ENCODE assay signal across 8 cellular contexts in genomic region chr11:8090756-8091155, GRCh38. TPM values are rescaled to one million over a fixed set of nuclear protein-coding genes. Genes with fewer than 3 reads are reported as not detected.
DNase-seq lines count a peak whose midpoint lies in the region; ATAC-seq, FAIRE-seq and TF ChIP-seq lines count a peak whose summit lies in the region.

No MANE protein-coding gene starts in this region.

- H3K36me3 ChIP-seq in adipocyte (ENCODE audit: control insufficient read depth, insufficient read depth, low read length, severe bottlenecking) (peaks cover 16% of the 10 kb centered on the region), right lobe of liver (no peaks in the 10 kb centered on the region)

- ATAC-seq in right lobe of liver, result no peak

- DNase-seq in D721Med (ENCODE audit: insufficient read length, low spot score) (no peak), HTR-8/SVneo (ENCODE audit: insufficient read length, low spot score) (peak; percentile 26), adipocyte (ENCODE audit: low read depth) (peak; percentile 73), right lobe of liver (no peak), posterior vena cava (ENCODE audit: low spot score) (no peak), NCI-H226 (no peak), germinal center (ENCODE audit: low spot score) (no peak), AG08395 (ENCODE audit: low spot score) (no peak)

- intact Hi-C loops in right lobe of liver (cut with DNase I) (loop anchor here in 1 of 2 donors (5.0 kb wide), 1 partner anchor 78 kb away; no protein-coding TSS in a partner anchor), posterior vena cava (cut with DNase I) (no loop called here)

- 29% methylated on average over 4 of the region's 5 CpGs for WGBS in right lobe of liver (ENCODE audit: insufficient coverage, low coverage, low lambda C conversion rate, missing lambda C conversion rate)

- FAIRE-seq in D721Med (lab: Jason Lieb, UNC) (no peak), HTR-8/SVneo (lab: Jason Lieb, UNC) (no peak)

- no peak for TF ChIP-seq POLR2A in right lobe of liver (IDR thresholded peaks at IDR 0.05)

- peaks cover 20% of the 10 kb centered on the region for H3K4me1 ChIP-seq in adipocyte (ENCODE audit: control insufficient read depth, insufficient read depth, low read length)
- H3K4me1 ChIP-seq in right lobe of liver, result no peaks in the 10 kb centered on the region

- no peak overlapping the region for H3K4me3 ChIP-seq in adipocyte (ENCODE audit: low read length)
- H3K4me3 ChIP-seq in right lobe of liver, result no peak overlapping the region

- H3K27me3 ChIP-seq in adipocyte (replicated peaks; ENCODE audit: control insufficient read depth, insufficient read depth, low read length) (no peaks in the 10 kb centered on the region), right lobe of liver (no peaks in the 10 kb centered on the region)

- no peaks in the 10 kb centered on the region for H3K9me3 ChIP-seq in adipocyte (ENCODE audit: control insufficient read depth, low read length)
- H3K9me3 ChIP-seq in right lobe of liver, result no peaks in the 10 kb centered on the region

- H3K27ac ChIP-seq in right lobe of liver, result no peak overlapping the region

- no peak overlapping the region for H3K9ac ChIP-seq in adipocyte (ENCODE audit: low read length)

- peak; percentile 55 for TF ChIP-seq CTCF in D721Med (IDR thresholded peaks at IDR 0.05; ENCODE audit: insufficient read depth, missing control alignments)
- TF ChIP-seq CTCF in right lobe of liver (IDR thresholded peaks at IDR 0.05), result peak; percentile 36 to 50 (median 44)

RNA-seq across cellular contexts. Expression of gene TUB, which starts 9.7 kb away (rescaled TPM):
- total RNA-seq in right lobe of liver (1 to 10 TPM in 2 of 6 experiments, under 1 TPM in 4; 0.42 to 3.1 (median 0.89) TPM), posterior vena cava (10 to 100 TPM in 1 of 2 donors, 1 to 10 TPM in 1; 7.0 to 12.5 TPM)

Comparison
In these comparisons a context has a peak if more than half of its experiments do, and no peak if none do; other contexts are left out.
1. DNase-seq: peak in HTR-8/SVneo (single experiment) and adipocyte (single experiment); none in D721Med (single experiment), right lobe of liver (0 of 3), posterior vena cava (single experiment), NCI-H226 (single experiment), germinal center (single experiment) and AG08395 (single experiment).